In genomic region chr4:110516106-110516922, GRCh38 we compare ENCODE assay signal across 8 cellular contexts. TPM values are rescaled to one million over a fixed set of nuclear protein-coding genes. Genes with fewer than 3 reads are reported as not detected.
A peak's percentile ranks its signal among the peaks of the same experiment; 100 is the strongest.
DNase-seq lines count a peak whose midpoint lies in the region; ATAC-seq and TF ChIP-seq lines count a peak whose summit lies in the region.

No MANE protein-coding gene starts in this region.

- peak; percentile 98 for ATAC-seq in HCT116

- H3K27ac ChIP-seq in HCT116 (ENCODE audit: low read depth, low read length) (no peak overlapping the region), smooth muscle cell (ENCODE audit: low read depth) (no peak overlapping the region)

- H3K9me3 ChIP-seq in HCT116 (ENCODE audit: control insufficient read depth in 1 of 2, insufficient read depth in 1 of 2, low read depth in 1 of 2, low read length in 2 of 2): no peaks in the 10 kb centered on the region
- no peaks in the 10 kb centered on the region for H3K9me3 ChIP-seq in smooth muscle cell (replicated peaks; ENCODE audit: low read depth)

- H4K20me1 ChIP-seq in HCT116 (ENCODE audit: insufficient read depth) (no peaks in the 10 kb centered on the region), smooth muscle cell (ENCODE audit: low read depth) (no peaks in the 10 kb centered on the region)

- H3K4me1 ChIP-seq in HCT116 (ENCODE audit: control insufficient read depth in 1 of 2, insufficient read depth in 2 of 2, low read length in 2 of 2) (peaks cover 0 to 9% of the 10 kb centered on the region in 2 experiments; a peak in 1 of 4 replicates), smooth muscle cell (ENCODE audit: low read depth) (no peaks in the 10 kb centered on the region)

- no peaks in the 10 kb centered on the region for H3K27me3 ChIP-seq in HCT116 (ENCODE audit: insufficient read depth, low read length)
- H3K27me3 ChIP-seq in smooth muscle cell (ENCODE audit: low read depth): no peaks in the 10 kb centered on the region

- H3K4me2 ChIP-seq in HCT116 (ENCODE audit: low read length): peak overlapping the region; percentile 71
- H3K4me2 ChIP-seq in smooth muscle cell: peak overlapping the region; percentile 10

- CTCF ChIA-PET in HCT116 (lab: Charles Lee): interaction anchor here (1.3 to 5.3 kb wide), 8 partner anchors 10 to 518 kb away, joined by 3 to 61 read pairs (median 5); no protein-coding TSS in a partner anchor

- TF ChIP-seq CTCF in GM12864 (IDR thresholded peaks at IDR 0.05; ENCODE audit: low read depth, low read length, missing control alignments) (peak; percentile 85), HCT116 (IDR thresholded peaks at IDR 0.05 in 2 of 3, conservative IDR thresholded peaks at IDR 0.05 in 1 of 3; ENCODE audit: borderline replicate concordance in 1 of 3, insufficient read depth in 1 of 3, low read depth in 2 of 3, low read length in 2 of 3) (peak; percentile 73 to 84 (median 79)), smooth muscle cell (IDR thresholded peaks at IDR 0.05; ENCODE audit: borderline replicate concordance, insufficient read depth, poor library complexity, severe bottlenecking) (peak; percentile 74)

- H3F3A ChIP-seq in smooth muscle cell (ENCODE audit: low read depth): no peaks in the 10 kb centered on the region

- intact Hi-C loops in HCT116 (cut with micrococcal nuclease): loop anchor here (1.0 to 10.0 kb wide), 7 partner anchors 172 to 1118 kb away; partner anchors contain the start of gene ELOVL6

- POLR2A ChIA-PET in HCT116 (lab: Charles Lee): interaction anchor here (1.0 to 1.8 kb wide), 2 partner anchors 108 to 515 kb away, joined by 3 to 4 read pairs; no protein-coding TSS in a partner anchor

- DNase-seq in GM12864 (ENCODE audit: low read depth): peak; percentile 29
- DNase-seq in HCT116 (ENCODE audit: low read depth, low spot score): peak; percentile 72
- peak; percentile 35 for DNase-seq in MV-4-11 (lab: John Stamatoyannopoulos, UW)
- peak; percentile 69 for DNase-seq in T-helper 9 cell
- DNase-seq in astrocyte of the hippocampus (ENCODE audit: low read depth, low spot score): peak; percentile 79
- DNase-seq in iPS DF 4.7 (ENCODE audit: extremely low read depth, low spot score): peak; percentile 79
- DNase-seq in smooth muscle cell (lab: John Stamatoyannopoulos, UW; ENCODE audit: unreplicated experiment): no peak
- DNase-seq in NCI-H2171 (lab: John Stamatoyannopoulos, UW): no peak

- peak; percentile 61 for TF ChIP-seq RAD21 in HCT116 (IDR thresholded peaks at IDR 0.05; ENCODE audit: low read depth)

- peak overlapping the region; percentile 39 for H3K4me3 ChIP-seq in GM12864 (ENCODE audit: low read depth, low read length)
- H3K4me3 ChIP-seq in HCT116 (replicated peaks in 1 of 2; ENCODE audit: low read depth in 1 of 2, low read length in 2 of 2): peak overlapping the region; percentile 33 to 53
- peak overlapping the region; percentile 26 for H3K4me3 ChIP-seq in smooth muscle cell

- H3K36me3 ChIP-seq in HCT116 (ENCODE audit: control insufficient read depth in 1 of 2, insufficient read depth in 2 of 2, low read length in 2 of 2) (no peaks in the 10 kb centered on the region), smooth muscle cell (ENCODE audit: low read depth) (no peaks in the 10 kb centered on the region)

- H2AFZ ChIP-seq in HCT116 (ENCODE audit: low read depth, low read length, poor library complexity, severe bottlenecking): peak overlapping the region; percentile 63
- H2AFZ ChIP-seq in smooth muscle cell (ENCODE audit: low read depth): no peak overlapping the region

- no TSS peak for BruUV-seq in HCT116 (replicated peaks; lab: Mats Ljungman, UMichigan)

- H3K79me2 ChIP-seq in HCT116 (ENCODE audit: insufficient read depth, low read length): no peaks in the 10 kb centered on the region
- H3K79me2 ChIP-seq in smooth muscle cell (ENCODE audit: low read depth): no peaks in the 10 kb centered on the region

- TF ChIP-seq POLR2A in HCT116 (IDR thresholded peaks at IDR 0.05; ENCODE audit: borderline replicate concordance, extremely low read depth, insufficient read depth, insufficient read length): no peak

- WGBS in smooth muscle cell (ENCODE audit: low lambda C conversion rate): 47% methylated on average over 8 of the region's 8 CpGs

- RAD21 ChIA-PET in HCT116 (lab: Charles Lee; ENCODE audit: low non-redundant PET in 1 of 2, low total read pairs in 2 of 2, uncharacterized antibody in 2 of 2, unreplicated experiment in 2 of 2): interaction anchor here (1.3 to 1.4 kb wide), 2 partner anchors 172 kb away, joined by 3 to 5 read pairs; no protein-coding TSS in a partner anchor

- no peaks in the 10 kb centered on the region for H3K9me2 ChIP-seq in HCT116 (ENCODE audit: insufficient read depth)

- H3K9ac ChIP-seq in HCT116 (ENCODE audit: low read length) (0 out of 2 replicates have a peak overlapping the region, but pooled peaks have one; percentile 15), smooth muscle cell (ENCODE audit: low read depth) (no peak overlapping the region)

TF ChIP-seq in HCT116, 20 proteins besides CTCF, POLR2A, EP300 and RAD21:
- TF ChIP-seq YY1 (IDR thresholded peaks at IDR 0.05; ENCODE audit: extremely low read depth, insufficient replicate concordance, low read depth, low read length): peak; percentile 42
- no peak for TF ChIP-seq FOSL1 (IDR thresholded peaks at IDR 0.05; ENCODE audit: low read depth)
- TF ChIP-seq CEBPB (IDR thresholded peaks at IDR 0.05; ENCODE audit: low read depth): no peak
- peak; percentile 73 for TF ChIP-seq CBX3 (IDR thresholded peaks at IDR 0.05; ENCODE audit: low read depth)

RNA-seq across cellular contexts. Expression of gene ENPEP, which starts 40.4 kb away (rescaled TPM):
- total RNA-seq in HCT116 (2021; ENCODE audit: unreplicated experiment): 4.5 TPM
- 0.85 and 1.6 TPM in 2 replicates for polyA plus RNA-seq in HCT116 (2012)
- 6.5 and 16.6 TPM in 2 replicates for total RNA-seq in smooth muscle cell
- polyA plus RNA-seq in smooth muscle cell: 3.8 and 4.8 TPM in 2 replicates

Comparison
In these comparisons a context has a peak if more than half of its experiments do, and no peak if none do; other contexts are left out.
1. DNase-seq: peak in GM12864 (single experiment), HCT116 (single experiment), MV-4-11 (single experiment), T-helper 9 cell (single experiment), astrocyte of the hippocampus (single experiment) and iPS DF 4.7 (single experiment); none in smooth muscle cell (single experiment) and NCI-H2171 (single experiment).
2. Peak in every context shown above with its lines, with median percentiles within 50 percentile points of each other: H3K4me3 ChIP-seq and CTCF ChIP-seq.